ENCODE assay signal across 18 cellular contexts in the genomic region with DNA sequence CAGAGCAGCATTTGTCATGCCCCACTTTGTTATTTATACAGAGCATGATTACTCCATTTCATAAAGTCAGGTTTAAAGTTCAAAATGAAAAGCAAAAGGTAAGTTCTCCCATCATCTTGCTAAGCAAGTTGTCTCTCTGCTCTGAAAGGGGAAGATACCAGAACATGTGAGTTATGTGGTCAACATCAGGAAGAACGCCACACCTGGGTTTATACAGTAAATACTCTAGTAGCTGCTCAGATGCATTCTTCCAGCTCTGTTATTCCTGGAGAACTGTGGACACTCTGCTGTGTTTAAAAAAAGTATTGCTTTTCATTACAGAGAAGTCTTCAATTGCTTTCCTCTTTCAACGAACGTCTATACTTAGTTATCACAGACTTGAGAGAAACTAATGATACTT.
DNase-seq lines count a peak whose midpoint lies in the region; ATAC-seq and TF ChIP-seq lines count a peak whose summit lies in the region.
"Had no signal": no experiment of that assay in that cellular context is flagged by ENCODE, and none has a peak within 500 bp of the region (broad histone marks: within the 10 kb centered on the region; RNA-seq: fewer than 3 reads in every experiment).

No MANE protein-coding gene starts in this region.

- H3K4me3 ChIP-seq in mucosa of descending colon = no peak overlapping the region
- H3K4me3 ChIP-seq: BLaER1 treated with 17β-estradiol and CSF1 and Interleukin-3, amounts not matched to agents 10 nM and 100 nM; GM23248; PC-9; skin epidermis; thyroid gland had no signal

- peak; percentile 5 for DNase-seq in NCI-H510A treated with DMSO at 0.1 percent for 48 hours (lab: John Stamatoyannopoulos, UW)
- no peak for DNase-seq in NCI-H510A (lab: John Stamatoyannopoulos, UW)
- DNase-seq in RPMI8226 = peak; percentile 35
- no peak for DNase-seq in mucosa of descending colon
- no peak for DNase-seq in amniotic stem cell (lab: John Stamatoyannopoulos, UW)
- DNase-seq in DMS 273 (lab: John Stamatoyannopoulos, UW; ENCODE audit: unreplicated experiment) = no peak
- DNase-seq in left cardiac atrium = no peak
- DNase-seq: activated CD4-positive, alpha-beta T cell treated with anti-CD3 and anti-CD28 coated beads, Interleukin-2, amount 50 U/mL, for 1 hour; effector memory CD4-positive, alpha-beta T cell; NCI-H1694 treated with DMSO at 0.1 percent for 48 hours; PC-9; posterior cingulate gyrus; thyroid gland had no signal

- ATAC-seq in GM21723 (IDR thresholded peaks at IDR 0.05; ENCODE audit: unreplicated experiment) (peak; percentile 54), mucosa of descending colon (peak; percentile 58), left cardiac atrium (no peak)
- ATAC-seq: SK-N-SH treated with all-trans-retinoic acid at 6 μM for 48 hours had no signal

- TF ChIP-seq CTCF in mucosa of descending colon (IDR thresholded peaks at IDR 0.05) = no peak

- intact Hi-C loops in mucosa of descending colon (cut with DNase I, micrococcal nuclease) (no loop called here), left cardiac atrium (cut with DNase I) (loop anchor here (10.0 kb wide), 1 partner anchor 426 kb away; the partner anchor contains the start of gene DAZL (in 2 of the 2))

- no peaks in the 10 kb centered on the region for H3K4me1 ChIP-seq in mucosa of descending colon (ENCODE audit: low read depth)
- H3K4me1 ChIP-seq: thyroid gland had no signal

- no peaks in the 10 kb centered on the region for H3K36me3 ChIP-seq in mucosa of descending colon (ENCODE audit: low read depth)
- H3K36me3 ChIP-seq: thyroid gland had no signal

- no peaks in the 10 kb centered on the region for H3K9me3 ChIP-seq in mucosa of descending colon
- H3K9me3 ChIP-seq: BLaER1 treated with 17β-estradiol and CSF1 and Interleukin-3, amounts not matched to agents 10 nM and 100 nM; thyroid gland had no signal

Comparison
In these comparisons a context has a peak if more than half of its experiments do, and no peak if none do; other contexts are left out.
1. DNase-seq: peak in NCI-H510A treated with DMSO at 0.1 percent for 48 hours (single experiment) and RPMI8226 (single experiment); none in NCI-H510A (single experiment), mucosa of descending colon (0 of 3), amniotic stem cell (single experiment), DMS 273 (single experiment) and left cardiac atrium (single experiment).
2. ATAC-seq: peak in GM21723 (single experiment) and mucosa of descending colon (single experiment); none in left cardiac atrium (0 of 2).
3. intact Hi-C loops: an anchor here in left cardiac atrium (10.0 kb wide); none called in mucosa of descending colon.